8 cellular contexts compared by ENCODE assay signal in the genomic region with DNA sequence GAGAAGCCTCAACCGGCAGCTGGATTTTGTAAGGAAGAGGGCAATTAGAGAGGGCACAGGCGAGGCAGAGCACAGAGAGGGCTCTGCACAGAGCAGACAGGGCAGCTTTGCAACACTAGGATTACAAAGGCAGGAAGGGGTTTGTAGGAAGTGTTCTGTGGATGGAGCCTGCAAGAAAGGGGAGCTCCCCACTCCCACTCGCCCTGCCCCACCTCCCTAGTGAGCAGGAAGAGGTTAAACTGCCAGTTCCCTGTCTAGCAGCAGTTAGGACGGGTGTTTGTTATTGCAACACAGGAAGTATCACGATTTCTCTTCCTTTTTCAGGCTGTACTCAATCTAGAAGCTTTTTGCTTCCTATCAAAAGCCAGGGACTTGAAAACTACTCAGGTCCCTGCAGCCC.
DNase-seq lines count a peak whose midpoint lies in the region; ATAC-seq and TF ChIP-seq lines count a peak whose summit lies in the region.

No MANE protein-coding gene starts in this region.

- no peak overlapping the region for H3K27ac ChIP-seq in DOHH2 (ENCODE audit: low read depth, low read length)

- H3K27ac Mint-ChIP-seq in T-cell: peak overlapping the region; percentile 98 to 99

- no peaks in the 10 kb centered on the region for H4K20me1 ChIP-seq in DOHH2 (ENCODE audit: control insufficient read depth, insufficient read depth, low read depth, low read length)

- CTCF ChIA-PET in T-cell (lab: Charles Lee): interaction anchor here in 1 of 2 donors (0.6 to 0.9 kb wide), 2 partner anchors 153 to 176 kb away, joined by 3 to 4 read pairs; no protein-coding TSS in a partner anchor

- peak overlapping the region; percentile 59 for H3K4me2 ChIP-seq in DOHH2 (ENCODE audit: low read length)

- no peaks in the 10 kb centered on the region for H3K27me3 Mint-ChIP-seq in T-cell

- H3K36me3 Mint-ChIP-seq in T-cell: no peaks in the 10 kb centered on the region

- H3K9me3 ChIP-seq in DOHH2 (ENCODE audit: control insufficient read depth, insufficient read depth, low read length): no peaks in the 10 kb centered on the region

- peaks cover 13% of the 10 kb centered on the region for H3K27me3 ChIP-seq in DOHH2 (ENCODE audit: control insufficient read depth, low read length)

- no peaks in the 10 kb centered on the region for H3F3A ChIP-seq in DOHH2 (ENCODE audit: control insufficient read depth, insufficient read depth)

- H3K9me2 ChIP-seq in DOHH2 (replicated peaks; ENCODE audit: control insufficient read depth, low read length): no peaks in the 10 kb centered on the region

- H3K4me3 ChIP-seq in DOHH2 (ENCODE audit: low read length) (peak overlapping the region; percentile 50), fibroblast of villous mesenchyme (ENCODE audit: low read depth, low read length) (no peak overlapping the region)

- POLR2A ChIA-PET in T-cell (lab: Charles Lee): interaction anchor here in 1 of 2 donors (0.6 to 1.2 kb wide), 2 partner anchors 11 to 97 kb away, joined by 3 read pairs; no protein-coding TSS in a partner anchor

- no peaks in the 10 kb centered on the region for H3K9me3 Mint-ChIP-seq in T-cell

- TF ChIP-seq CTCF in DOHH2 (IDR thresholded peaks at IDR 0.05; ENCODE audit: low read depth, low read length, poor library complexity, severe bottlenecking) (no peak), fibroblast of villous mesenchyme (IDR thresholded peaks at IDR 0.05; ENCODE audit: insufficient read depth, low read depth, low read length) (no peak)

- peaks cover 85 to 96% (median 87%) of the 10 kb centered on the region in 3 donors for H3K4me1 Mint-ChIP-seq in T-cell

- peaks cover 16% of the 10 kb centered on the region for H3K4me1 ChIP-seq in DOHH2 (ENCODE audit: control insufficient read depth, low read length)

- DNase-seq in T-cell (peak in 28 of 34 experiments; percentile 11 to 57 (median 30)), fibroblast of villous mesenchyme (ENCODE audit: low read depth) (peak; percentile 32), foreskin melanocyte (no peak), mucosa of gallbladder (ENCODE audit: low spot score) (no peak)
- peak; percentile 43 to 60 (median 47) for DNase-seq in stimulated activated CD4-positive, alpha-beta T cell treated with anti-CD3 and anti-CD28 coated beads, Interleukin-12 subunit alpha, Interleukin-12 subunit beta, amount 100 ng/mL, for 48 hours (ENCODE audit: low read depth in 2 of 3, low spot score in 1 of 3)

- peak; percentile 72 for ATAC-seq in HG02852 (IDR thresholded peaks at IDR 0.05; ENCODE audit: unreplicated experiment)
- peak; percentile 73 to 80 (median 76) for ATAC-seq in T-cell (replicated peaks in 1 of 4)
- ATAC-seq in HG02798 (IDR thresholded peaks at IDR 0.05; ENCODE audit: poor library complexity, unreplicated experiment): no peak

- no peaks in the 10 kb centered on the region for H3K36me3 ChIP-seq in DOHH2 (ENCODE audit: control insufficient read depth, low read length)

- no peaks in the 10 kb centered on the region for H3K79me2 ChIP-seq in DOHH2 (ENCODE audit: control insufficient read depth, low read length)

- peak overlapping the region; percentile 71 to 75 (median 75) for H3K4me3 Mint-ChIP-seq in T-cell

Comparison
In these comparisons a context has a peak if more than half of its experiments do, and no peak if none do; other contexts are left out.
1. DNase-seq: peak in T-cell (28 of 34), fibroblast of villous mesenchyme (single experiment) and stimulated activated CD4-positive, alpha-beta T cell treated with anti-CD3 and anti-CD28 coated beads, Interleukin-12 subunit alpha, Interleukin-12 subunit beta, amount 100 ng/mL, for 48 hours (3 of 3); none in foreskin melanocyte (single experiment) and mucosa of gallbladder (single experiment).